27 cellular contexts compared by ENCODE assay signal in genomic region chr5:181234116-181234454, GRCh38. TPM values are rescaled to one million over a fixed set of nuclear protein-coding genes. Genes with fewer than 3 reads are reported as not detected.
A peak's percentile ranks its signal among the peaks of the same experiment; 100 is the strongest.
DNase-seq lines count a peak whose midpoint lies in the region; ATAC-seq and TF ChIP-seq lines count a peak whose summit lies in the region.
"Had no signal": no experiment of that assay in that cellular context is flagged by ENCODE, and none has a peak within 500 bp of the region (broad histone marks: within the 10 kb centered on the region; RNA-seq: fewer than 3 reads in every experiment).

No MANE protein-coding gene starts in this region.

- peaks cover 91% of the 10 kb centered on the region for H3K36me3 Mint-ChIP-seq in activated T-cell treated with anti-CD3 and anti-CD28 coated beads, Interleukin-2, amount 50 U/mL, for 24 hours (ENCODE audit: low read depth)
- peaks cover 100% of the 10 kb centered on the region for H3K36me3 Mint-ChIP-seq in stimulated activated effector memory CD8-positive, alpha-beta T cell treated with anti-CD3 and anti-CD28 coated beads, Interleukin-12 subunit alpha, Interleukin-12 subunit beta, amount 100 ng/mL, for 72 hours

- no peak for TF ChIP-seq POLR2A in gastrocnemius medialis (IDR thresholded peaks at IDR 0.05)

- no peak overlapping the region for H3K4me3 Mint-ChIP-seq in activated T-cell treated with anti-CD3 and anti-CD28 coated beads, Interleukin-2, amount 50 U/mL, for 24 hours
- no peak overlapping the region for H3K4me3 Mint-ChIP-seq in stimulated activated effector memory CD8-positive, alpha-beta T cell treated with anti-CD3 and anti-CD28 coated beads, Interleukin-12 subunit alpha, Interleukin-12 subunit beta, amount 100 ng/mL, for 72 hours
- H3K4me3 Mint-ChIP-seq: activated naive CD8-positive, alpha-beta T cell treated with anti-CD3 and anti-CD28 coated beads, Interleukin-2, amount 50 U/mL, for 24 hours; CD4-positive, alpha-beta memory T cell; natural killer cell had no signal

- no peak overlapping the region for H3K27ac ChIP-seq in Panc1 (ENCODE audit: low read length)
- no peak overlapping the region for H3K27ac ChIP-seq in gastrocnemius medialis
- H3K27ac ChIP-seq: hepatocyte, right lobe of liver had no signal

- TF ChIP-seq CTCF in Panc1 (IDR thresholded peaks at IDR 0.05) (no peak), gastrocnemius medialis (IDR thresholded peaks at IDR 0.05 in 4 of 5, conservative IDR thresholded peaks at IDR 0.05 in 1 of 5) (no peak)

- BruUV-seq in Panc1 (replicated peaks; lab: Mats Ljungman, UMichigan), result no TSS peak

- no peaks in the 10 kb centered on the region for H3K27me3 Mint-ChIP-seq in activated T-cell treated with anti-CD3 and anti-CD28 coated beads, Interleukin-2, amount 50 U/mL, for 24 hours
- H3K27me3 Mint-ChIP-seq: activated naive CD8-positive, alpha-beta T cell treated with anti-CD3 and anti-CD28 coated beads, Interleukin-2, amount 50 U/mL, for 24 hours; CD4-positive, alpha-beta memory T cell had no signal

- DNase-seq in activated T-cell treated with anti-CD3 and anti-CD28 coated beads, Interleukin-2, amount 50 U/mL, for 24 hours, result no peak
- no peak for DNase-seq in activated T-cell treated with anti-CD3 and anti-CD28 coated beads, Interleukin-2, amount 50 U/mL, for 1 hour
- no peak for DNase-seq in Panc1 (ENCODE audit: low read depth, low spot score)
- peak in 1 of 2 donors; percentile 56 for DNase-seq in stimulated activated effector memory CD8-positive, alpha-beta T cell treated with anti-CD3 and anti-CD28 coated beads, Interleukin-12 subunit alpha, Interleukin-12 subunit beta, amount 100 ng/mL, for 72 hours (ENCODE audit: low spot score in 2 of 2)
- no peak for DNase-seq in DMS153 (lab: John Stamatoyannopoulos, UW)
- no peak for DNase-seq in gastrocnemius medialis
- DNase-seq in NCI-H526 treated with DMSO at 0.1 percent for 48 hours (lab: John Stamatoyannopoulos, UW), result no peak
- DNase-seq: 8988T; activated CD4-positive, alpha-beta T cell treated with anti-CD3 and anti-CD28 coated beads, Interleukin-2, amount 50 U/mL, for 48 hours; activated CD4-positive, CD25-positive, alpha-beta regulatory T cell; activated effector memory CD4-positive, alpha-beta T cell treated with Interleukin-2 at 50 U/mL for 16 hours; activated naive CD8-positive, alpha-beta T cell treated with anti-CD3 and anti-CD28 coated beads, Interleukin-2, amount 50 U/mL, for 24 hours; CD4-positive, alpha-beta memory T cell; erythroblast; HCEC 1CT; left ventricle myocardium superior; midbrain; natural killer cell; NCI-H1105; NCI-H2029; NCI-H2227 treated with DMSO at 0.1 percent for 48 hours; NCI-H748 treated with DMSO at 0.1 percent for 48 hours; right lobe of liver; stimulated activated CD4-positive, alpha-beta T cell treated with anti-CD3 and anti-CD28 coated beads, Interleukin-15, amount 100 ng/mL, for 24 hours; trophoblast cell had no signal

- intact Hi-C loops in Panc1 (cut with micrococcal nuclease; ENCODE audit: unreplicated experiment), result no loop called here
- intact Hi-C loops in gastrocnemius medialis (cut with DNase I; ENCODE audit: low total_unique reads), result no loop called here

- ATAC-seq in Panc1, result peak; percentile 2
- ATAC-seq in esophagus mucosa, result peak; percentile 11
- ATAC-seq in stimulated activated effector memory CD8-positive, alpha-beta T cell treated with anti-CD3 and anti-CD28 coated beads, Interleukin-12 subunit alpha, Interleukin-12 subunit beta, amount 100 ng/mL, for 72 hours, result no peak
- ATAC-seq in gastrocnemius medialis, result no peak

- H3K4me3 ChIP-seq in Panc1 (ENCODE audit: low read depth in 2 of 2, low read length in 2 of 2) (no peak overlapping the region), gastrocnemius medialis (no peak overlapping the region)
- H3K4me3 ChIP-seq: hepatocyte, right lobe of liver had no signal

- peaks cover 35% of the 10 kb centered on the region for H3K4me1 Mint-ChIP-seq in activated T-cell treated with anti-CD3 and anti-CD28 coated beads, Interleukin-2, amount 50 U/mL, for 24 hours (ENCODE audit: low read depth)
- H3K4me1 Mint-ChIP-seq in stimulated activated effector memory CD8-positive, alpha-beta T cell treated with anti-CD3 and anti-CD28 coated beads, Interleukin-12 subunit alpha, Interleukin-12 subunit beta, amount 100 ng/mL, for 72 hours, result peaks cover 32% of the 10 kb centered on the region

- H3K27me3 ChIP-seq in Panc1 (ENCODE audit: control insufficient read depth, insufficient read depth, low read length), result no peaks in the 10 kb centered on the region
- H3K27me3 ChIP-seq in gastrocnemius medialis, result no peaks in the 10 kb centered on the region
- H3K27me3 ChIP-seq: hepatocyte, right lobe of liver had no signal

- H3K4me1 ChIP-seq in Panc1 (ENCODE audit: control insufficient read depth, insufficient read depth, low read length) (peaks cover 7% of the 10 kb centered on the region), gastrocnemius medialis (no peaks in the 10 kb centered on the region)
- H3K4me1 ChIP-seq: right lobe of liver had no signal

- POLR2A ChIA-PET in Panc1 (lab: Charles Lee), result interaction anchor here (0.6 kb wide), 1 partner anchor 26 kb away, joined by 10 read pairs; no protein-coding TSS in a partner anchor

- peak overlapping the region; percentile 66 for H3K27ac Mint-ChIP-seq in activated T-cell treated with anti-CD3 and anti-CD28 coated beads, Interleukin-2, amount 50 U/mL, for 24 hours
- peak overlapping the region; percentile 60 for H3K27ac Mint-ChIP-seq in stimulated activated effector memory CD8-positive, alpha-beta T cell treated with anti-CD3 and anti-CD28 coated beads, Interleukin-12 subunit alpha, Interleukin-12 subunit beta, amount 100 ng/mL, for 72 hours

- no peaks in the 10 kb centered on the region for H3K9me3 Mint-ChIP-seq in activated T-cell treated with anti-CD3 and anti-CD28 coated beads, Interleukin-2, amount 50 U/mL, for 24 hours
- H3K9me3 Mint-ChIP-seq in stimulated activated effector memory CD8-positive, alpha-beta T cell treated with anti-CD3 and anti-CD28 coated beads, Interleukin-12 subunit alpha, Interleukin-12 subunit beta, amount 100 ng/mL, for 72 hours, result no peaks in the 10 kb centered on the region
- H3K9me3 Mint-ChIP-seq: activated naive CD8-positive, alpha-beta T cell treated with anti-CD3 and anti-CD28 coated beads, Interleukin-2, amount 50 U/mL, for 24 hours; natural killer cell had no signal

- H3K9me3 ChIP-seq in Panc1 (ENCODE audit: control insufficient read depth, insufficient read depth, low read depth, low read length) (no peaks in the 10 kb centered on the region), gastrocnemius medialis (no peaks in the 10 kb centered on the region)
- H3K9me3 ChIP-seq: right lobe of liver had no signal

- in situ Hi-C loops in Panc1 (cut with HindIII; ENCODE audit: low pct_unique_long_range_greater_than_20kb, low sequenced_read_pairs), result no loop called here
- in situ Hi-C loops in gastrocnemius medialis (cut with MboI; ENCODE audit: low sequenced_read_pairs in 4 of 4), result no loop called here

- CTCF ChIA-PET in Panc1 (lab: Charles Lee), result no interaction called here

- H3K36me3 ChIP-seq in Panc1 (ENCODE audit: control insufficient read depth, insufficient read depth, low read length) (peaks cover 23% of the 10 kb centered on the region), gastrocnemius medialis (peaks cover 6 to 79% of the 10 kb centered on the region in 2 donors)

RNA-seq across cellular contexts. Expression of gene RACK1, which starts 9.6 kb away (rescaled TPM):
- 1,623 TPM for total RNA-seq in Panc1 (2021; ENCODE audit: unreplicated experiment)
- polyA plus RNA-seq in Panc1 (2012; ENCODE audit: insufficient read length), result 2,695 TPM
- 1,941 TPM for total RNA-seq in esophagus mucosa
- total RNA-seq in gastrocnemius medialis, result 1,000 to 10,000 TPM; 1,697 to 2,187 (median 1,957) TPM

RNA-seq across cellular contexts. Expression of gene TRIM41, which starts 11.0 kb away (rescaled TPM):
- total RNA-seq in Panc1 (2021; ENCODE audit: unreplicated experiment) (58.3 TPM), esophagus mucosa (16.4 TPM), gastrocnemius medialis (10 to 100 TPM; 15.6 to 23.5 (median 21.6) TPM)
- 72.2 TPM for polyA plus RNA-seq in Panc1 (2012; ENCODE audit: insufficient read length)

RNA-seq across cellular contexts. Expression of gene TRIM52, which starts 26.9 kb away (rescaled TPM):
- total RNA-seq in Panc1 (2021; ENCODE audit: unreplicated experiment) (9.3 TPM), esophagus mucosa (2.7 TPM), gastrocnemius medialis (1 to 10 TPM; 1.3 to 4.9 (median 3.4) TPM)
- polyA plus RNA-seq in Panc1 (2012; ENCODE audit: insufficient read length), result 5.2 TPM

RNA-seq across cellular contexts. Expression of gene TRIM7, which starts 29.1 kb away (rescaled TPM):
- 25.8 TPM for total RNA-seq in Panc1 (2021; ENCODE audit: unreplicated experiment)
- polyA plus RNA-seq in Panc1 (2012; ENCODE audit: insufficient read length), result 21.3 TPM
- 36.9 TPM for total RNA-seq in esophagus mucosa
- total RNA-seq in gastrocnemius medialis, result 10 to 100 TPM; 27.9 to 58.4 (median 47.1) TPM
- total RNA-seq: hepatocyte had no signal

Comparison
In these comparisons a context has a peak if more than half of its experiments do, and no peak if none do; other contexts are left out.
1. ATAC-seq: peak in Panc1 (single experiment) and esophagus mucosa (single experiment); none in stimulated activated effector memory CD8-positive, alpha-beta T cell treated with anti-CD3 and anti-CD28 coated beads, Interleukin-12 subunit alpha, Interleukin-12 subunit beta, amount 100 ng/mL, for 72 hours (single experiment) and gastrocnemius medialis (0 of 2).